Comparison of ENCODE assay signal across 1 cellular context in the genomic region with DNA sequence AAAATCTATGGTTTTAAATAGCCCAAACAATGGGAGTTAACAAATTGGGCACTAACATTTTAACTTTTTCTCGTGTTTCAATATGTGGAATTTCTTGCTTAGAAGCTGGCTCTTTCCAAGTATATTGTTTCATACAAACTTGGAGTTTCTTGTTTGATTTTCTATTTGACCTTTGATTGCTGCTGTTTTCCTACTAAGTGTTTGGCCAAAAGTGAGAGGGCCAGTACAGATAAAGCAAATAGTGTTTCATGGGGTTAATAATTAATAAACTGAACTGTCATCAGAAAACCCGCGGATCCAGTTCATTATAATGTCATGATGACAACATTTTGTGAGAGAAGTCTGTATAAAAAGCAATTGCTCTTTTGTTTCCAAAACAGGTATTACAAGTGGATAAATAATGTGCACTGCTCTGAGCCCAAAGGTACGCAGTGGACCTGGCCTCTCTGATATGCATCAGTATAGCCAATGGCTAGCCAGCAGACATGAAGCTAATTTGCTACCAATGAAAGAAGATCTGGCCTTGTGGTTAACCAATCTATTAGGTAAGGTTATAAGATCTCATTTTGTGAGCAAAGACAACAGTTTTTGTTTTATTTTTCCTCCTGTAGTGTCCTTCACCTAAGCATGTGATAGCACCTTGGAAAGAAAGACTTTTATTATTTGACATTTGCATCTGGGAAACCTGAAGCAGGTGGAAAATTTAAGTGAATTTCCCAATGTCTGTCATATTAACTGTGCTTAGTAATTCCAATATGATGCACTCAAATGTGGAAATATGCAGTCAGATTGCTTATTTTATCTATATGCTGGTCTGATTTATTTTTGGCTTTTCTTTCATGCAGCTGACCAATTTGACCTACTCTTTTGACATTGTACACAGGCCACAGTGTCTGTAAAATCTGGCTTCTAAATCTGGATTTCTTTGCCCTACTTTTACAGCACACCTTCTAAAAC.
TF ChIP-seq lines count a peak whose summit lies in the region.

No MANE protein-coding gene starts in this region.

TF ChIP-seq in HepG2, 621 proteins besides CTCF, POLR2A, EP300 and RAD21 (continued from another document):
- TF ChIP-seq, protein P1, sequence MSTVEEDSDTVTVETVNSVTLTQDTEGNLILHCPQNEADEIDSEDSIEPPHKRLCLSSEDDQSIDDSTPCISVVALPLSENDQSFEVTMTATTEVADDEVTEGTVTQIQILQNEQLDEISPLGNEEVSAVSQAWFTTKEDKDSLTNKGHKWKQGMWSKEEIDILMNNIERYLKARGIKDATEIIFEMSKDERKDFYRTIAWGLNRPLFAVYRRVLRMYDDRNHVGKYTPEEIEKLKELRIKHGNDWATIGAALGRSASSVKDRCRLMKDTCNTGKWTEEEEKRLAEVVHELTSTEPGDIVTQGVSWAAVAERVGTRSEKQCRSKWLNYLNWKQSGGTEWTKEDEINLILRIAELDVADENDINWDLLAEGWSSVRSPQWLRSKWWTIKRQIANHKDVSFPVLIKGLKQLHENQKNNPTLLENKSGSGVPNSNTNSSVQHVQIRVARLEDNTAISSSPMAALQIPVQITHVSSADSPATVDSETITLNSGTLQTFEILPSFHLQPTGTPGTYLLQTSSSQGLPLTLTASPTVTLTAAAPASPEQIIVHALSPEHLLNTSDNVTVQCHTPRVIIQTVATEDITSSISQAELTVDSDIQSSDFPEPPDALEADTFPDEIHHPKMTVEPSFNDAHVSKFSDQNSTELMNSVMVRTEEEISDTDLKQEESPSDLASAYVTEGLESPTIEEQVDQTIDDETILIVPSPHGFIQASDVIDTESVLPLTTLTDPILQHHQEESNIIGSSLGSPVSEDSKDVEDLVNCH (CRISPR knock-in tag; IDR thresholded peaks at IDR 0.05): no peak
- TF ChIP-seq ZSCAN30 (CRISPR knock-in tag; IDR thresholded peaks at IDR 0.05) (no peak), TBX3 (IDR thresholded peaks at IDR 0.05; ENCODE audit: borderline replicate concordance) (no peak), CENPT (CRISPR knock-in tag; IDR thresholded peaks at IDR 0.05; ENCODE audit: low read depth) (no peak), MED1 (CRISPR knock-in tag; IDR thresholded peaks at IDR 0.05) (0 out of 2 replicates have a peak, but pooled peaks have one; percentile 14), KLF13 (CRISPR knock-in tag; IDR thresholded peaks at IDR 0.05) (no peak), GATAD2A (CRISPR knock-in tag; IDR thresholded peaks at IDR 0.05) (peak; percentile 60; the same call in 1 of the 2 replicates), MLLT10 (CRISPR knock-in tag; IDR thresholded peaks at IDR 0.05) (no peak), RARG (CRISPR knock-in tag; IDR thresholded peaks at IDR 0.05; ENCODE audit: low read depth) (no peak), ZNF761 (CRISPR knock-in tag; conservative IDR thresholded peaks at IDR 0.05) (no peak), HNF4A (CRISPR knock-in tag; IDR thresholded peaks at IDR 0.05) (peak; percentile 63), ERF (CRISPR knock-in tag; IDR thresholded peaks at IDR 0.05) (no peak), PRPF4 (IDR thresholded peaks at IDR 0.05; ENCODE audit: low read depth, low read length, poor library complexity, severe bottlenecking) (no peak)
- TF ChIP-seq, protein P2, sequence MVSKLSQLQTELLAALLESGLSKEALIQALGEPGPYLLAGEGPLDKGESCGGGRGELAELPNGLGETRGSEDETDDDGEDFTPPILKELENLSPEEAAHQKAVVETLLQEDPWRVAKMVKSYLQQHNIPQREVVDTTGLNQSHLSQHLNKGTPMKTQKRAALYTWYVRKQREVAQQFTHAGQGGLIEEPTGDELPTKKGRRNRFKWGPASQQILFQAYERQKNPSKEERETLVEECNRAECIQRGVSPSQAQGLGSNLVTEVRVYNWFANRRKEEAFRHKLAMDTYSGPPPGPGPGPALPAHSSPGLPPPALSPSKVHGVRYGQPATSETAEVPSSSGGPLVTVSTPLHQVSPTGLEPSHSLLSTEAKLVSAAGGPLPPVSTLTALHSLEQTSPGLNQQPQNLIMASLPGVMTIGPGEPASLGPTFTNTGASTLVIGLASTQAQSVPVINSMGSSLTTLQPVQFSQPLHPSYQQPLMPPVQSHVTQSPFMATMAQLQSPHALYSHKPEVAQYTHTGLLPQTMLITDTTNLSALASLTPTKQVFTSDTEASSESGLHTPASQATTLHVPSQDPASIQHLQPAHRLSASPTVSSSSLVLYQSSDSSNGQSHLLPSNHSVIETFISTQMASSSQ (IDR thresholded peaks at IDR 0.05; ENCODE audit: low read depth): peak; percentile 96
- TF ChIP-seq, protein P2 (CRISPR knock-in tag; IDR thresholded peaks at IDR 0.05; ENCODE audit: borderline replicate concordance): peak; percentile 96; the same call in 1 of the 2 replicates
- TF ChIP-seq, protein P3, sequence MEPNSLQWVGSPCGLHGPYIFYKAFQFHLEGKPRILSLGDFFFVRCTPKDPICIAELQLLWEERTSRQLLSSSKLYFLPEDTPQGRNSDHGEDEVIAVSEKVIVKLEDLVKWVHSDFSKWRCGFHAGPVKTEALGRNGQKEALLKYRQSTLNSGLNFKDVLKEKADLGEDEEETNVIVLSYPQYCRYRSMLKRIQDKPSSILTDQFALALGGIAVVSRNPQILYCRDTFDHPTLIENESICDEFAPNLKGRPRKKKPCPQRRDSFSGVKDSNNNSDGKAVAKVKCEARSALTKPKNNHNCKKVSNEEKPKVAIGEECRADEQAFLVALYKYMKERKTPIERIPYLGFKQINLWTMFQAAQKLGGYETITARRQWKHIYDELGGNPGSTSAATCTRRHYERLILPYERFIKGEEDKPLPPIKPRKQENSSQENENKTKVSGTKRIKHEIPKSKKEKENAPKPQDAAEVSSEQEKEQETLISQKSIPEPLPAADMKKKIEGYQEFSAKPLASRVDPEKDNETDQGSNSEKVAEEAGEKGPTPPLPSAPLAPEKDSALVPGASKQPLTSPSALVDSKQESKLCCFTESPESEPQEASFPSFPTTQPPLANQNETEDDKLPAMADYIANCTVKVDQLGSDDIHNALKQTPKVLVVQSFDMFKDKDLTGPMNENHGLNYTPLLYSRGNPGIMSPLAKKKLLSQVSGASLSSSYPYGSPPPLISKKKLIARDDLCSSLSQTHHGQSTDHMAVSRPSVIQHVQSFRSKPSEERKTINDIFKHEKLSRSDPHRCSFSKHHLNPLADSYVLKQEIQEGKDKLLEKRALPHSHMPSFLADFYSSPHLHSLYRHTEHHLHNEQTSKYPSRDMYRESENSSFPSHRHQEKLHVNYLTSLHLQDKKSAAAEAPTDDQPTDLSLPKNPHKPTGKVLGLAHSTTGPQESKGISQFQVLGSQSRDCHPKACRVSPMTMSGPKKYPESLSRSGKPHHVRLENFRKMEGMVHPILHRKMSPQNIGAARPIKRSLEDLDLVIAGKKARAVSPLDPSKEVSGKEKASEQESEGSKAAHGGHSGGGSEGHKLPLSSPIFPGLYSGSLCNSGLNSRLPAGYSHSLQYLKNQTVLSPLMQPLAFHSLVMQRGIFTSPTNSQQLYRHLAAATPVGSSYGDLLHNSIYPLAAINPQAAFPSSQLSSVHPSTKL (CRISPR knock-in tag; IDR thresholded peaks at IDR 0.05): peak; percentile 78; the same call in 1 of the 2 replicates
- TF ChIP-seq, protein P4, sequence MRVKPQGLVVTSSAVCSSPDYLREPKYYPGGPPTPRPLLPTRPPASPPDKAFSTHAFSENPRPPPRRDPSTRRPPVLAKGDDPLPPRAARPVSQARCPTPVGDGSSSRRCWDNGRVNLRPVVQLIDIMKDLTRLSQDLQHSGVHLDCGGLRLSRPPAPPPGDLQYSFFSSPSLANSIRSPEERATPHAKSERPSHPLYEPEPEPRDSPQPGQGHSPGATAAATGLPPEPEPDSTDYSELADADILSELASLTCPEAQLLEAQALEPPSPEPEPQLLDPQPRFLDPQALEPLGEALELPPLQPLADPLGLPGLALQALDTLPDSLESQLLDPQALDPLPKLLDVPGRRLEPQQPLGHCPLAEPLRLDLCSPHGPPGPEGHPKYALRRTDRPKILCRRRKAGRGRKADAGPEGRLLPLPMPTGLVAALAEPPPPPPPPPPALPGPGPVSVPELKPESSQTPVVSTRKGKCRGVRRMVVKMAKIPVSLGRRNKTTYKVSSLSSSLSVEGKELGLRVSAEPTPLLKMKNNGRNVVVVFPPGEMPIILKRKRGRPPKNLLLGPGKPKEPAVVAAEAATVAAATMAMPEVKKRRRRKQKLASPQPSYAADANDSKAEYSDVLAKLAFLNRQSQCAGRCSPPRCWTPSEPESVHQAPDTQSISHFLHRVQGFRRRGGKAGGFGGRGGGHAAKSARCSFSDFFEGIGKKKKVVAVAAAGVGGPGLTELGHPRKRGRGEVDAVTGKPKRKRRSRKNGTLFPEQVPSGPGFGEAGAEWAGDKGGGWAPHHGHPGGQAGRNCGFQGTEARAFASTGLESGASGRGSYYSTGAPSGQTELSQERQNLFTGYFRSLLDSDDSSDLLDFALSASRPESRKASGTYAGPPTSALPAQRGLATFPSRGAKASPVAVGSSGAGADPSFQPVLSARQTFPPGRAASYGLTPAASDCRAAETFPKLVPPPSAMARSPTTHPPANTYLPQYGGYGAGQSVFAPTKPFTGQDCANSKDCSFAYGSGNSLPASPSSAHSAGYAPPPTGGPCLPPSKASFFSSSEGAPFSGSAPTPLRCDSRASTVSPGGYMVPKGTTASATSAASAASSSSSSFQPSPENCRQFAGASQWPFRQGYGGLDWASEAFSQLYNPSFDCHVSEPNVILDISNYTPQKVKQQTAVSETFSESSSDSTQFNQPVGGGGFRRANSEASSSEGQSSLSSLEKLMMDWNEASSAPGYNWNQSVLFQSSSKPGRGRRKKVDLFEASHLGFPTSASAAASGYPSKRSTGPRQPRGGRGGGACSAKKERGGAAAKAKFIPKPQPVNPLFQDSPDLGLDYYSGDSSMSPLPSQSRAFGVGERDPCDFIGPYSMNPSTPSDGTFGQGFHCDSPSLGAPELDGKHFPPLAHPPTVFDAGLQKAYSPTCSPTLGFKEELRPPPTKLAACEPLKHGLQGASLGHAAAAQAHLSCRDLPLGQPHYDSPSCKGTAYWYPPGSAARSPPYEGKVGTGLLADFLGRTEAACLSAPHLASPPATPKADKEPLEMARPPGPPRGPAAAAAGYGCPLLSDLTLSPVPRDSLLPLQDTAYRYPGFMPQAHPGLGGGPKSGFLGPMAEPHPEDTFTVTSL (CRISPR knock-in tag; IDR thresholded peaks at IDR 0.05; ENCODE audit: borderline replicate concordance): peak; percentile 77; the same call in 1 of the 2 replicates
- TF ChIP-seq, protein P5, sequence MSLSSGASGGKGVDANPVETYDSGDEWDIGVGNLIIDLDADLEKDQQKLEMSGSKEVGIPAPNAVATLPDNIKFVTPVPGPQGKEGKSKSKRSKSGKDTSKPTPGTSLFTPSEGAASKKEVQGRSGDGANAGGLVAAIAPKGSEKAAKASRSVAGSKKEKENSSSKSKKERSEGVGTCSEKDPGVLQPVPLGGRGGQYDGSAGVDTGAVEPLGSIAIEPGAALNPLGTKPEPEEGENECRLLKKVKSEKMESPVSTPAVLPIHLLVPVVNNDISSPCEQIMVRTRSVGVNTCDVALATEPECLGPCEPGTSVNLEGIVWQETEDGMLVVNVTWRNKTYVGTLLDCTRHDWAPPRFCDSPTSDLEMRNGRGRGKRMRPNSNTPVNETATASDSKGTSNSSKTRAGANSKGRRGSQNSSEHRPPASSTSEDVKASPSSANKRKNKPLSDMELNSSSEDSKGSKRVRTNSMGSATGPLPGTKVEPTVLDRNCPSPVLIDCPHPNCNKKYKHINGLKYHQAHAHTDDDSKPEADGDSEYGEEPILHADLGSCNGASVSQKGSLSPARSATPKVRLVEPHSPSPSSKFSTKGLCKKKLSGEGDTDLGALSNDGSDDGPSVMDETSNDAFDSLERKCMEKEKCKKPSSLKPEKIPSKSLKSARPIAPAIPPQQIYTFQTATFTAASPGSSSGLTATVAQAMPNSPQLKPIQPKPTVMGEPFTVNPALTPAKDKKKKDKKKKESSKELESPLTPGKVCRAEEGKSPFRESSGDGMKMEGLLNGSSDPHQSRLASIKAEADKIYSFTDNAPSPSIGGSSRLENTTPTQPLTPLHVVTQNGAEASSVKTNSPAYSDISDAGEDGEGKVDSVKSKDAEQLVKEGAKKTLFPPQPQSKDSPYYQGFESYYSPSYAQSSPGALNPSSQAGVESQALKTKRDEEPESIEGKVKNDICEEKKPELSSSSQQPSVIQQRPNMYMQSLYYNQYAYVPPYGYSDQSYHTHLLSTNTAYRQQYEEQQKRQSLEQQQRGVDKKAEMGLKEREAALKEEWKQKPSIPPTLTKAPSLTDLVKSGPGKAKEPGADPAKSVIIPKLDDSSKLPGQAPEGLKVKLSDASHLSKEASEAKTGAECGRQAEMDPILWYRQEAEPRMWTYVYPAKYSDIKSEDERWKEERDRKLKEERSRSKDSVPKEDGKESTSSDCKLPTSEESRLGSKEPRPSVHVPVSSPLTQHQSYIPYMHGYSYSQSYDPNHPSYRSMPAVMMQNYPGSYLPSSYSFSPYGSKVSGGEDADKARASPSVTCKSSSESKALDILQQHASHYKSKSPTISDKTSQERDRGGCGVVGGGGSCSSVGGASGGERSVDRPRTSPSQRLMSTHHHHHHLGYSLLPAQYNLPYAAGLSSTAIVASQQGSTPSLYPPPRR (CRISPR knock-in tag; IDR thresholded peaks at IDR 0.05; ENCODE audit: borderline replicate concordance): 0 out of 2 replicates have a peak, but pooled peaks have one; percentile 24
- TF ChIP-seq, protein P6, sequence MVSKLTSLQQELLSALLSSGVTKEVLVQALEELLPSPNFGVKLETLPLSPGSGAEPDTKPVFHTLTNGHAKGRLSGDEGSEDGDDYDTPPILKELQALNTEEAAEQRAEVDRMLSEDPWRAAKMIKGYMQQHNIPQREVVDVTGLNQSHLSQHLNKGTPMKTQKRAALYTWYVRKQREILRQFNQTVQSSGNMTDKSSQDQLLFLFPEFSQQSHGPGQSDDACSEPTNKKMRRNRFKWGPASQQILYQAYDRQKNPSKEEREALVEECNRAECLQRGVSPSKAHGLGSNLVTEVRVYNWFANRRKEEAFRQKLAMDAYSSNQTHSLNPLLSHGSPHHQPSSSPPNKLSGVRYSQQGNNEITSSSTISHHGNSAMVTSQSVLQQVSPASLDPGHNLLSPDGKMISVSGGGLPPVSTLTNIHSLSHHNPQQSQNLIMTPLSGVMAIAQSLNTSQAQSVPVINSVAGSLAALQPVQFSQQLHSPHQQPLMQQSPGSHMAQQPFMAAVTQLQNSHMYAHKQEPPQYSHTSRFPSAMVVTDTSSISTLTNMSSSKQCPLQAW (CRISPR knock-in tag; IDR thresholded peaks at IDR 0.05): peak; percentile 49; the same call in 1 of the 2 replicates
